Comparison of ENCODE assay signal across 10 cellular contexts in the genomic region with DNA sequence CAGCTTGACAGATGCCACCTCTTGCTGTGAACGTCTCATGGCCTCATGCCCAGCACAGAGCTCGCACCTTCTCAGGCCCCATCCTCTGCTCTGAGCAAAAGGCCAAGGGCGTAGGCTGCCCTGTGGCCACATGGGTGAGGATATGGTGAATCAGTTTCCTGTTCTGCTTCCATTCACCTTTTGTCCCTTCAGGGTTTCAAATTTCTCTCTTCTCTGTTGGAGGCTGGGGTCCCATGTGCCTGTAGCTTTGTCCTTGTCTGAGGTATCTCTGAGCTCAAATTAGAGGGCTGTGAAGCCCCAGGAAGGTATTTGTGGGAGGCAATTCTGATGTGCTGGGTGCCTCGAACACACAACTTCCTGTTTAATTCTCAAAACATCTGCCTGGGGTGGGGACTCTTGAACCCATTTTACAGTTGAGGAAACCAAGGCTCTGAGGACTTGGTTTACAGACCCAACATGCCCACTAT. TPM values are rescaled to one million over a fixed set of nuclear protein-coding genes. Genes with fewer than 3 reads are reported as not detected.
DNase-seq lines count a peak whose midpoint lies in the region; ATAC-seq, FAIRE-seq and TF ChIP-seq lines count a peak whose summit lies in the region.
"Had no signal": no experiment of that assay in that cellular context is flagged by ENCODE, and none has a peak within 500 bp of the region (broad histone marks: within the 10 kb centered on the region; RNA-seq: fewer than 3 reads in every experiment).

No MANE protein-coding gene starts in this region.

- peaks cover 67% of the 10 kb centered on the region for H3K4me1 Mint-ChIP-seq in activated CD4-positive, alpha-beta T cell treated with anti-CD3 and anti-CD28 coated beads, Interleukin-2, amount 10 ng/mL, durations not matched to agents 24 days and 14 days
- peaks cover 71 to 76% of the 10 kb centered on the region in 2 donors for H3K4me1 Mint-ChIP-seq in natural killer cell treated with Interleukin-12 subunit alpha and Interleukin-12 subunit beta and Interleukin-15 and Interleukin-18, amount 100 ng/mL, for 72 hours (ENCODE audit: low read depth in 2 of 2)

- intact Hi-C loops in activated CD4-positive, alpha-beta T cell treated with anti-CD3 and anti-CD28 coated beads, Interleukin-2, amount 10 ng/mL, durations not matched to agents 24 days and 14 days (cut with micrococcal nuclease) = loop anchor here (10.0 kb wide), 1 partner anchor 642 kb away; no protein-coding TSS in a partner anchor

- H3K27ac Mint-ChIP-seq in activated CD4-positive, alpha-beta T cell treated with anti-CD3 and anti-CD28 coated beads, Interleukin-2, amount 10 ng/mL, durations not matched to agents 24 days and 14 days = peak overlapping the region; percentile 95
- peak overlapping the region; percentile 71 to 90 for H3K27ac Mint-ChIP-seq in natural killer cell treated with Interleukin-12 subunit alpha and Interleukin-12 subunit beta and Interleukin-15 and Interleukin-18, amount 100 ng/mL, for 72 hours

- FAIRE-seq in bronchial epithelial cell (lab: Jason Lieb, UNC) (no peak), GM12892 (lab: Jason Lieb, UNC) (no peak)
- FAIRE-seq: keratinocyte had no signal

- TF ChIP-seq CTCF in bronchial epithelial cell (IDR thresholded peaks at IDR 0.05; ENCODE audit: insufficient read depth, low read length, severe bottlenecking) = no peak

- no peak for TF ChIP-seq POLR2A in GM12892 (IDR thresholded peaks at IDR 0.05; ENCODE audit: low read depth, low read length)

- H3K27me3 ChIP-seq in bronchial epithelial cell (ENCODE audit: control insufficient read depth, insufficient read depth, low read length) = no peaks in the 10 kb centered on the region

- DNase-seq in activated CD4-positive, alpha-beta T cell treated with anti-CD3 and anti-CD28 coated beads, Interleukin-2, amount 10 ng/mL, durations not matched to agents 24 days and 14 days = peak; percentile 76
- DNase-seq in activated CD4-positive, alpha-beta T cell treated with anti-CD3 and anti-CD28 coated beads, Interleukin-2, amount 50 U/mL, for 1 hour = no peak
- DNase-seq in SW 1271 (lab: John Stamatoyannopoulos, UW) (peak; percentile 15 to 50), bronchial epithelial cell (ENCODE audit: low read depth) (peak; percentile 48), occipital lobe (lab: John Stamatoyannopoulos, UW) (no peak), GM12892 (ENCODE audit: insufficient read length) (no peak)
- DNase-seq in natural killer cell treated with Interleukin-12 subunit alpha and Interleukin-12 subunit beta and Interleukin-15 and Interleukin-18, amount 100 ng/mL, for 72 hours (ENCODE audit: low spot score) = peak; percentile 78
- no peak for DNase-seq in central memory CD4-positive, alpha-beta T cell

- no peaks in the 10 kb centered on the region for H3K36me3 ChIP-seq in bronchial epithelial cell (ENCODE audit: control insufficient read depth, insufficient read depth, low read length)

- no peaks in the 10 kb centered on the region for H3K27me3 Mint-ChIP-seq in activated CD4-positive, alpha-beta T cell treated with anti-CD3 and anti-CD28 coated beads, Interleukin-2, amount 10 ng/mL, durations not matched to agents 24 days and 14 days
- H3K27me3 Mint-ChIP-seq in natural killer cell treated with Interleukin-12 subunit alpha and Interleukin-12 subunit beta and Interleukin-15 and Interleukin-18, amount 100 ng/mL, for 72 hours = no peaks in the 10 kb centered on the region

- H3K9me3 Mint-ChIP-seq in activated CD4-positive, alpha-beta T cell treated with anti-CD3 and anti-CD28 coated beads, Interleukin-2, amount 10 ng/mL, durations not matched to agents 24 days and 14 days = peaks cover 5% of the 10 kb centered on the region
- peaks cover 3% of the 10 kb centered on the region for H3K9me3 Mint-ChIP-seq in natural killer cell treated with Interleukin-12 subunit alpha and Interleukin-12 subunit beta and Interleukin-15 and Interleukin-18, amount 100 ng/mL, for 72 hours

- H3K36me3 Mint-ChIP-seq in activated CD4-positive, alpha-beta T cell treated with anti-CD3 and anti-CD28 coated beads, Interleukin-2, amount 10 ng/mL, durations not matched to agents 24 days and 14 days (ENCODE audit: low read depth) = peaks cover 55% of the 10 kb centered on the region
- peaks cover 9% of the 10 kb centered on the region for H3K36me3 Mint-ChIP-seq in natural killer cell treated with Interleukin-12 subunit alpha and Interleukin-12 subunit beta and Interleukin-15 and Interleukin-18, amount 100 ng/mL, for 72 hours

- H3K4me3 Mint-ChIP-seq in activated CD4-positive, alpha-beta T cell treated with anti-CD3 and anti-CD28 coated beads, Interleukin-2, amount 10 ng/mL, durations not matched to agents 24 days and 14 days = peak overlapping the region; percentile 27
- peak overlapping the region; percentile 66 for H3K4me3 Mint-ChIP-seq in natural killer cell treated with Interleukin-12 subunit alpha and Interleukin-12 subunit beta and Interleukin-15 and Interleukin-18, amount 100 ng/mL, for 72 hours

- no peak overlapping the region for H3K4me3 ChIP-seq in bronchial epithelial cell (ENCODE audit: low read depth, low read length)

- ATAC-seq in natural killer cell treated with Interleukin-12 subunit alpha and Interleukin-12 subunit beta and Interleukin-15 and Interleukin-18, amount 100 ng/mL, for 72 hours = peak; percentile 75 to 78

RNA-seq across cellular contexts. Expression of a gene that starts 29.0 kb away (rescaled TPM):
- total RNA-seq in activated CD4-positive, alpha-beta T cell treated with anti-CD3 and anti-CD28 coated beads, Interleukin-2, amount 10 ng/mL, durations not matched to agents 24 days and 14 days = 240 and 242 TPM in 2 replicates
- not detected in 2 replicates for total RNA-seq in bronchial epithelial cell
- 100 to 1,000 TPM in 1 of 2 donors, 10 to 100 TPM in 1; 97.4 to 191 TPM for total RNA-seq in natural killer cell treated with Interleukin-12 subunit alpha and Interleukin-12 subunit beta and Interleukin-15 and Interleukin-18, amount 100 ng/mL, for 72 hours
- 1.1 TPM for total RNA-seq in occipital lobe
- polyA plus RNA-seq in GM12892 (2012; ENCODE audit: missing spikeins) = 1.0 TPM
- total RNA-seq: NCI-H460 had no signal

Comparison
In these comparisons a context has a peak if more than half of its experiments do, and no peak if none do; other contexts are left out.
1. DNase-seq: peak in activated CD4-positive, alpha-beta T cell treated with anti-CD3 and anti-CD28 coated beads, Interleukin-2, amount 10 ng/mL, durations not matched to agents 24 days and 14 days (single experiment), SW 1271 (2 of 2), bronchial epithelial cell (single experiment) and natural killer cell treated with Interleukin-12 subunit alpha and Interleukin-12 subunit beta and Interleukin-15 and Interleukin-18, amount 100 ng/mL, for 72 hours (single experiment); none in activated CD4-positive, alpha-beta T cell treated with anti-CD3 and anti-CD28 coated beads, Interleukin-2, amount 50 U/mL, for 1 hour (single experiment), occipital lobe (single experiment), central memory CD4-positive, alpha-beta T cell (single experiment) and GM12892 (single experiment).
2. RNA of a gene that starts 29.0 kb away (total RNA-seq): 240 to 242 TPM in activated CD4-positive, alpha-beta T cell treated with anti-CD3 and anti-CD28 coated beads, Interleukin-2, amount 10 ng/mL, durations not matched to agents 24 days and 14 days and 97.4 to 191 TPM in natural killer cell treated with Interleukin-12 subunit alpha and Interleukin-12 subunit beta and Interleukin-15 and Interleukin-18, amount 100 ng/mL, for 72 hours; 1.1 TPM in occipital lobe (single experiment) and not detected in bronchial epithelial cell; every median in the first group is over 10 times any median in the second.